Comparison of ENCODE assay signal across 8 cellular contexts in the genomic region with DNA sequence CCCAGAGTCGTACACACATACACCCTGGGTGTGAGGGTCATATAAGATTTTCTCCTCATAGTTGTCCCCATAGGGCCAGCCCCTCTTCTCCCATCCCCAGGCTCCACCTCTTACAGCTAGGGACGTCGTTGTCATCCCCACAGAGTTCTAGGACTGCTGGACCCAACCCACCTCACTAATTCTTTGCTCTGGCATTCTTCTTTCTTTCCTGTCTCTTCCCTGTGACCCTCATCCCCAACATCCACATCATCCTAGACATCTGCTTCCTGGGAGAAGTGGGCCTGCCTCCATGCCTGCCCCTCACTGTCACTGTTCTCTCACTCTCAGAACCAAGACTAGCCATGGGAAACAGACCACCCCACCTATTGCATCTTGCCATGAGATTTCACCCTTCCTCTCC. TPM values are rescaled to one million over a fixed set of nuclear protein-coding genes. Genes with fewer than 3 reads are reported as not detected.
DNase-seq lines count a peak whose midpoint lies in the region; ATAC-seq and TF ChIP-seq lines count a peak whose summit lies in the region.

No MANE protein-coding gene starts in this region.

- H3K27ac Mint-ChIP-seq in activated CD4-positive, alpha-beta T cell treated with anti-CD3 and anti-CD28 coated beads, Interleukin-2, amount 10 ng/mL, durations not matched to agents 24 days and 14 days = peak overlapping the region; percentile 88

- no peaks in the 10 kb centered on the region for H3K9me3 ChIP-seq in ascending aorta
- H3K9me3 ChIP-seq in right lobe of liver = no peaks in the 10 kb centered on the region
- no peaks in the 10 kb centered on the region for H3K9me3 ChIP-seq in thoracic aorta

- peaks cover 37% of the 10 kb centered on the region for H3K36me3 Mint-ChIP-seq in activated CD4-positive, alpha-beta T cell treated with anti-CD3 and anti-CD28 coated beads, Interleukin-2, amount 10 ng/mL, durations not matched to agents 24 days and 14 days (ENCODE audit: low read depth)

- no peak for ATAC-seq in right lobe of liver
- ATAC-seq in thoracic aorta (ENCODE audit: insufficient number of reproducible peaks, low FRiP score, low read depth) = no peak

- H3K4me1 ChIP-seq in ascending aorta = peaks cover 8 to 45% of the 10 kb centered on the region in 2 donors
- peaks cover 0 to 51% (median 16%) of the 10 kb centered on the region in 4 donors for H3K4me1 ChIP-seq in right lobe of liver
- peaks cover 39 to 51% of the 10 kb centered on the region in 2 donors for H3K4me1 ChIP-seq in thoracic aorta (ENCODE audit: control insufficient read depth in 1 of 2, low read depth in 2 of 2)

- peak overlapping the region; percentile 99 for H3K4me3 ChIP-seq in ascending aorta
- peak overlapping the region; percentile 71 to 84 (median 73) for H3K4me3 ChIP-seq in right lobe of liver
- H3K4me3 ChIP-seq in thoracic aorta = peak overlapping the region; percentile 97

- H3K27ac ChIP-seq in ascending aorta = peak overlapping the region in 1 of 2 donors; percentile 80
- peak overlapping the region; percentile 73 to 97 (median 85) for H3K27ac ChIP-seq in right lobe of liver
- no peak overlapping the region for H3K27ac ChIP-seq in thoracic aorta

- no peak for TF ChIP-seq POLR2A in right lobe of liver (IDR thresholded peaks at IDR 0.05)

- peaks cover 50% of the 10 kb centered on the region for H3K4me1 Mint-ChIP-seq in activated CD4-positive, alpha-beta T cell treated with anti-CD3 and anti-CD28 coated beads, Interleukin-2, amount 10 ng/mL, durations not matched to agents 24 days and 14 days

- no peaks in the 10 kb centered on the region for H3K36me3 ChIP-seq in ascending aorta
- peaks cover 0 to 4% (median 0%) of the 10 kb centered on the region in 4 donors for H3K36me3 ChIP-seq in right lobe of liver
- peaks cover 8% of the 10 kb centered on the region for H3K36me3 ChIP-seq in thoracic aorta

- WGBS in right lobe of liver (ENCODE audit: insufficient coverage, low coverage, low lambda C conversion rate, missing lambda C conversion rate) = 9% methylated on average over 3 of the region's 3 CpGs

- TF ChIP-seq CTCF in ascending aorta (IDR thresholded peaks at IDR 0.05) (no peak), right lobe of liver (IDR thresholded peaks at IDR 0.05) (no peak), thoracic aorta (IDR thresholded peaks at IDR 0.05) (no peak)

- no peaks in the 10 kb centered on the region for H3K27me3 ChIP-seq in ascending aorta
- no peaks in the 10 kb centered on the region for H3K27me3 ChIP-seq in right lobe of liver
- no peaks in the 10 kb centered on the region for H3K27me3 ChIP-seq in thoracic aorta (replicated peaks; ENCODE audit: insufficient read depth)

- peaks cover 2% of the 10 kb centered on the region for H3K27me3 Mint-ChIP-seq in activated CD4-positive, alpha-beta T cell treated with anti-CD3 and anti-CD28 coated beads, Interleukin-2, amount 10 ng/mL, durations not matched to agents 24 days and 14 days

- peak overlapping the region; percentile 96 for H3K4me3 Mint-ChIP-seq in activated CD4-positive, alpha-beta T cell treated with anti-CD3 and anti-CD28 coated beads, Interleukin-2, amount 10 ng/mL, durations not matched to agents 24 days and 14 days

- DNase-seq in activated CD4-positive, alpha-beta T cell treated with anti-CD3 and anti-CD28 coated beads, Interleukin-2, amount 10 ng/mL, durations not matched to agents 24 days and 14 days = no peak
- no peak for DNase-seq in activated CD4-positive, alpha-beta T cell treated with anti-CD3 and anti-CD28 coated beads, Interleukin-2, amount 50 U/mL, for 1 hour
- DNase-seq in ascending aorta (ENCODE audit: low spot score in 2 of 2) (no peak), right lobe of liver (no peak), thoracic aorta (ENCODE audit: low spot score) (no peak), H4 (ENCODE audit: low spot score) (no peak), RPMI8226 (no peak), NCI-H2081 (lab: John Stamatoyannopoulos, UW) (no peak)

- H3K9me3 Mint-ChIP-seq in activated CD4-positive, alpha-beta T cell treated with anti-CD3 and anti-CD28 coated beads, Interleukin-2, amount 10 ng/mL, durations not matched to agents 24 days and 14 days = no peaks in the 10 kb centered on the region

- intact Hi-C loops in activated CD4-positive, alpha-beta T cell treated with anti-CD3 and anti-CD28 coated beads, Interleukin-2, amount 10 ng/mL, durations not matched to agents 24 days and 14 days (cut with micrococcal nuclease) = loop anchor here (2.0 to 10.0 kb wide), 5 partner anchors 65 to 577 kb away; partner anchors contain the start of genes CSNK2A1, RAD21L1 and TMEM74B
- intact Hi-C loops in ascending aorta (cut with DNase I) (loop anchor here (2.0 to 10.0 kb wide), 8 partner anchors 208 to 1405 kb away; partner anchors contain the start of genes CSNK2A1, FAM110A, FKBP1A and SDCBP2), right lobe of liver (cut with DNase I) (no loop called here)

RNA-seq across cellular contexts. Expression of gene PSMF1, which starts 1.1 kb away (rescaled TPM):
- total RNA-seq in activated CD4-positive, alpha-beta T cell treated with anti-CD3 and anti-CD28 coated beads, Interleukin-2, amount 10 ng/mL, durations not matched to agents 24 days and 14 days = 168 and 172 TPM in 2 replicates
- 46.8 TPM for total RNA-seq in ascending aorta
- 100 to 1,000 TPM in 5 of 6 experiments, 10 to 100 TPM in 1; 82.5 to 260 (median 116) TPM for total RNA-seq in right lobe of liver
- total RNA-seq in thoracic aorta = 100 to 1,000 TPM in 1 of 2 donors, 10 to 100 TPM in 1; 86.7 to 116 TPM
- total RNA-seq in H4 (2014; rRNA removed; shearing (Covaris generic)) = 69.2 and 92.5 TPM in 2 replicates

Comparison
In these comparisons a context has a peak if more than half of its experiments do, and no peak if none do; other contexts are left out.
1. H3K27ac ChIP-seq: peak in right lobe of liver (3 of 3); none in thoracic aorta (0 of 2).
2. intact Hi-C loops: an anchor here in activated CD4-positive, alpha-beta T cell treated with anti-CD3 and anti-CD28 coated beads, Interleukin-2, amount 10 ng/mL, durations not matched to agents 24 days and 14 days (2.0 to 10.0 kb wide) and ascending aorta (2.0 to 10.0 kb wide); none called in right lobe of liver.
3. Peak in every context shown above with its lines, with median percentiles within 50 percentile points of each other: H3K4me3 ChIP-seq.